Comparison of ENCODE assay signal across 6 cellular contexts in the genomic region with DNA sequence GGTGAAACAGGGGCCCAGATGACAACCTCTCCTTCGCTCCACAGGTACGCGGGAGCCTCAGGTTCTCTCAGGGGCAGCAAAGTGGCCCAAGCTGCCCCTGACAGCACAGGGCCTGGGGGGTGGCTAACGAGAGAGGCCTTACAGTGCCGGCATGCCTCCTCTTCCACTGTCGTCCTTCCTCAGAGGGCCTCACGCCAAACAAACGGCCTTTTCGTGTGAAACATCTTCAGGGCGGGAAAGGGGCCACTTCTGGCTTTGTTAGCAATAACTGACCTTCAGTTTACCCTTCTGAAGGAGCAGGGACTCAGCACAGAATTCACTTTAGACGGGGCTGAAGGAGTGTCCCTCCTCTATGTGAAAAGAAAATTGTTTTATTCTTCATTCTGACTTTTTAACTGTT. TPM values are rescaled to one million over a fixed set of nuclear protein-coding genes. Genes with fewer than 3 reads are reported as not detected.
DNase-seq lines count a peak whose midpoint lies in the region; ATAC-seq and TF ChIP-seq lines count a peak whose summit lies in the region.
"Not testable (repeated sequence)": the region's sequence is repeated elsewhere in the genome, so short reads cannot be mapped to it uniquely, and the experiment has no call there.

No MANE protein-coding gene starts in this region.

- 79 to 92% methylated on average over 7 to 10 of the region's 11 CpGs for WGBS in body of pancreas, 2 donors

- not testable (repeated sequence) for H3K9me3 ChIP-seq in T-helper 17 cell (ENCODE audit: control insufficient read depth, low read length, poor library complexity, severe bottlenecking); body of pancreas; vagina

- H3K4me1 Mint-ChIP-seq in T-helper 17 cell, nephron progenitor cell: not testable (repeated sequence)
- peaks cover 20% of the 10 kb centered on the region for H3K4me1 Mint-ChIP-seq in memory B cell
- H3K4me1 Mint-ChIP-seq in stimulated activated memory B cell treated with anti-CD40 and anti-IgM and Interleukin-4, amounts not matched to agents 10 μg/mL and 1 μg/mL and 100 μg/mL, for 72 hours = peaks cover 22% of the 10 kb centered on the region

- H3K27ac ChIP-seq in body of pancreas = not testable (repeated sequence)
- peak overlapping the region; percentile 38 for H3K27ac ChIP-seq in vagina

- H3K4me3 Mint-ChIP-seq in T-helper 17 cell; memory B cell; nephron progenitor cell; stimulated activated memory B cell treated with anti-CD40 and anti-IgM and Interleukin-4, amounts not matched to agents 10 μg/mL and 1 μg/mL and 100 μg/mL, for 72 hours: not testable (repeated sequence)

- intact Hi-C loops in body of pancreas (cut with DNase I); vagina (cut with DNase I): not testable (repeated sequence)

- not testable (repeated sequence) for H3K27me3 ChIP-seq in body of pancreas, vagina

- H3K36me3 Mint-ChIP-seq in T-helper 17 cell (ENCODE audit: low read depth) = not testable (repeated sequence)
- peaks cover 22% of the 10 kb centered on the region for H3K36me3 Mint-ChIP-seq in memory B cell
- peaks cover 62% of the 10 kb centered on the region for H3K36me3 Mint-ChIP-seq in nephron progenitor cell (ENCODE audit: low read depth)
- peaks cover 43% of the 10 kb centered on the region for H3K36me3 Mint-ChIP-seq in stimulated activated memory B cell treated with anti-CD40 and anti-IgM and Interleukin-4, amounts not matched to agents 10 μg/mL and 1 μg/mL and 100 μg/mL, for 72 hours

- ATAC-seq in T-helper 17 cell; memory B cell (ENCODE audit: low read depth); stimulated activated memory B cell treated with anti-CD40 and anti-IgM and Interleukin-4, amounts not matched to agents 10 μg/mL and 1 μg/mL and 100 μg/mL, for 72 hours: not testable (repeated sequence)
- peak; percentile 24 for ATAC-seq in body of pancreas

- H3K4me1 ChIP-seq in body of pancreas, vagina: not testable (repeated sequence)

- not testable (repeated sequence) for H3K27me3 Mint-ChIP-seq in T-helper 17 cell; memory B cell; nephron progenitor cell (ENCODE audit: low read depth, poor library complexity); stimulated activated memory B cell treated with anti-CD40 and anti-IgM and Interleukin-4, amounts not matched to agents 10 μg/mL and 1 μg/mL and 100 μg/mL, for 72 hours

- not testable (repeated sequence) for TF ChIP-seq CTCF in body of pancreas (IDR thresholded peaks at IDR 0.05); nephron progenitor cell (IDR thresholded peaks at IDR 0.05); vagina (IDR thresholded peaks at IDR 0.05)

- H3K9me3 Mint-ChIP-seq in memory B cell; nephron progenitor cell; stimulated activated memory B cell treated with anti-CD40 and anti-IgM and Interleukin-4, amounts not matched to agents 10 μg/mL and 1 μg/mL and 100 μg/mL, for 72 hours: not testable (repeated sequence)

- H3K27ac Mint-ChIP-seq in T-helper 17 cell (peak overlapping the region; percentile 45), memory B cell (peak overlapping the region; percentile 31), nephron progenitor cell (peak overlapping the region; percentile 61)
- peak overlapping the region; percentile 82 for H3K27ac Mint-ChIP-seq in stimulated activated memory B cell treated with anti-CD40 and anti-IgM and Interleukin-4, amounts not matched to agents 10 μg/mL and 1 μg/mL and 100 μg/mL, for 72 hours

- not testable (repeated sequence) for H3K4me3 ChIP-seq in body of pancreas, vagina

- TF ChIP-seq POLR2A in body of pancreas (IDR thresholded peaks at IDR 0.05); vagina (IDR thresholded peaks at IDR 0.05): not testable (repeated sequence)

- peaks cover 0 to 22% of the 10 kb centered on the region in 2 donors for H3K36me3 ChIP-seq in body of pancreas (replicated peaks in 1 of 2; ENCODE audit: insufficient read depth in 1 of 2, low read depth in 2 of 2)
- peaks cover 0 to 39% of the 10 kb centered on the region in 2 donors for H3K36me3 ChIP-seq in vagina

- not testable (repeated sequence) for DNase-seq in T-helper 17 cell; body of pancreas; memory B cell (ENCODE audit: low spot score in 2 of 2); nephron progenitor cell; vagina (ENCODE audit: extremely low spot score in 2 of 2)

RNA-seq across cellular contexts. Expression of a gene that starts 21.5 kb away (rescaled TPM):
- total RNA-seq in T-helper 17 cell (10 to 100 TPM; 34.8 to 39.8 TPM), body of pancreas (10 to 100 TPM; 14.8 to 22.7 TPM), vagina (31.4 TPM)

RNA-seq across cellular contexts. Expression of a gene that starts 46.0 kb away (rescaled TPM):
- total RNA-seq in T-helper 17 cell (100 to 1,000 TPM; 102 to 117 TPM), body of pancreas (10 to 100 TPM; 29.0 to 29.3 TPM), vagina (30.2 TPM)

Comparison
In these comparisons a context has a peak if more than half of its experiments do, and no peak if none do; other contexts are left out.
1. H3K27ac Mint-ChIP-seq: peak in every context shown above with its lines; median percentile 82 in stimulated activated memory B cell treated with anti-CD40 and anti-IgM and Interleukin-4, amounts not matched to agents 10 μg/mL and 1 μg/mL and 100 μg/mL, for 72 hours; 61 in nephron progenitor cell; 45 in T-helper 17 cell; 31 in memory B cell.